ENCODE assay signal across 16 cellular contexts in genomic region chr19:51114087-51114714, GRCh38. TPM values are rescaled to one million over a fixed set of nuclear protein-coding genes. Genes with fewer than 3 reads are reported as not detected.
DNase-seq lines count a peak whose midpoint lies in the region; ATAC-seq and TF ChIP-seq lines count a peak whose summit lies in the region.
"Had no signal": no experiment of that assay in that cellular context is flagged by ENCODE, and none has a peak within 500 bp of the region (broad histone marks: within the 10 kb centered on the region; RNA-seq: fewer than 3 reads in every experiment).

No MANE protein-coding gene starts in this region.

- H3K79me2 ChIP-seq in smooth muscle cell (ENCODE audit: low read depth), result no peaks in the 10 kb centered on the region

- H3F3A ChIP-seq in smooth muscle cell (ENCODE audit: low read depth), result no peaks in the 10 kb centered on the region

- no peaks in the 10 kb centered on the region for H3K27me3 Mint-ChIP-seq in activated T-cell treated with anti-CD3 and anti-CD28 coated beads, Interleukin-2, amount 50 U/mL, for 72 hours (ENCODE audit: low read depth)
- H3K27me3 Mint-ChIP-seq in naive thymus-derived CD4-positive, alpha-beta T cell, result peaks cover 0 to 6% (median 0%) of the 10 kb centered on the region in 5 donors

- ATAC-seq in activated T-cell treated with anti-CD3 and anti-CD28 coated beads, Interleukin-2, amount 50 U/mL, for 72 hours (replicated peaks in 1 of 2), result peak; percentile 92 to 93
- peak; percentile 63 for ATAC-seq in naive thymus-derived CD4-positive, alpha-beta T cell

- H3K27ac Mint-ChIP-seq in activated T-cell treated with anti-CD3 and anti-CD28 coated beads, Interleukin-2, amount 50 U/mL, for 72 hours, result peak overlapping the region; percentile 48
- H3K27ac Mint-ChIP-seq in naive thymus-derived CD4-positive, alpha-beta T cell, result peak overlapping the region in 8 of 9 donors; percentile 48 to 82 (median 61)
- H3K27ac Mint-ChIP-seq: progenitor cell of endocrine pancreas had no signal

- DNase-seq in CD1c-positive myeloid dendritic cell (ENCODE audit: extremely low spot score) (peak; percentile 35), germinal center (ENCODE audit: low spot score) (no peak), amniotic stem cell (lab: John Stamatoyannopoulos, UW) (no peak), smooth muscle cell (lab: John Stamatoyannopoulos, UW; ENCODE audit: unreplicated experiment) (no peak)
- peak; percentile 42 to 46 for DNase-seq in activated T-cell treated with anti-CD3 and anti-CD28 coated beads, Interleukin-2, amount 50 U/mL, for 72 hours
- peak in 5 of 9 donors; percentile 26 to 66 (median 51) for DNase-seq in naive thymus-derived CD4-positive, alpha-beta T cell
- DNase-seq: BE2C; cerebellar nuclear complex; foreskin fibroblast; NCI-H1417; SHP77; stimulated activated naive CD4-positive, alpha-beta T cell treated with Interleukin-2 at 50 U/mL for 16 hours had no signal

- H3K9me3 ChIP-seq in HEK293 (ENCODE audit: control insufficient read depth, insufficient read depth, low read depth, low read length) (no peaks in the 10 kb centered on the region), smooth muscle cell (replicated peaks; ENCODE audit: low read depth) (no peaks in the 10 kb centered on the region)
- H3K9me3 ChIP-seq in naive thymus-derived CD4-positive, alpha-beta T cell (ENCODE audit: control insufficient read depth in 2 of 3, low read length in 3 of 3), result no peaks in the 10 kb centered on the region
- H3K9me3 ChIP-seq: BE2C had no signal

- H4K20me1 ChIP-seq in smooth muscle cell (ENCODE audit: low read depth), result no peaks in the 10 kb centered on the region

- H3K4me1 ChIP-seq in HEK293 (ENCODE audit: control insufficient read depth, insufficient read depth, low read length) (no peaks in the 10 kb centered on the region), smooth muscle cell (ENCODE audit: low read depth) (no peaks in the 10 kb centered on the region)
- H3K4me1 ChIP-seq in naive thymus-derived CD4-positive, alpha-beta T cell (ENCODE audit: control insufficient read depth in 2 of 2, insufficient read depth in 2 of 2, low read length in 2 of 2), result peaks cover 39 to 40% of the 10 kb centered on the region in 2 donors
- H3K4me1 ChIP-seq: BE2C had no signal

- H3K4me3 ChIP-seq in HEK293 (ENCODE audit: low read depth, low read length) (no peak overlapping the region), smooth muscle cell (no peak overlapping the region)
- no peak overlapping the region for H3K4me3 ChIP-seq in naive thymus-derived CD4-positive, alpha-beta T cell (ENCODE audit: low read length)

- H2AFZ ChIP-seq in smooth muscle cell (ENCODE audit: low read depth), result no peak overlapping the region

- H3K4me3 Mint-ChIP-seq in activated T-cell treated with anti-CD3 and anti-CD28 coated beads, Interleukin-2, amount 50 U/mL, for 72 hours, result peak overlapping the region; percentile 18 to 52
- peak overlapping the region in 7 of 10 donors; percentile 5 to 57 (median 41) for H3K4me3 Mint-ChIP-seq in naive thymus-derived CD4-positive, alpha-beta T cell

- H3K9me3 Mint-ChIP-seq in activated T-cell treated with anti-CD3 and anti-CD28 coated beads, Interleukin-2, amount 50 U/mL, for 72 hours, result no peaks in the 10 kb centered on the region
- H3K9me3 Mint-ChIP-seq in naive thymus-derived CD4-positive, alpha-beta T cell, result no peaks in the 10 kb centered on the region

- no peak overlapping the region for H3K9ac ChIP-seq in smooth muscle cell (ENCODE audit: low read depth)

- H3K4me2 ChIP-seq in smooth muscle cell, result no peak overlapping the region

- H3K27ac ChIP-seq in HEK293 (ENCODE audit: extremely low read depth, low read depth, low read length) (no peak overlapping the region), smooth muscle cell (ENCODE audit: low read depth) (no peak overlapping the region)
- peak overlapping the region; percentile 33 for H3K27ac ChIP-seq in naive thymus-derived CD4-positive, alpha-beta T cell (ENCODE audit: low read depth, low read length)

- no peaks in the 10 kb centered on the region for H3K36me3 Mint-ChIP-seq in activated T-cell treated with anti-CD3 and anti-CD28 coated beads, Interleukin-2, amount 50 U/mL, for 72 hours (ENCODE audit: insufficient read depth in 2 of 2)
- H3K36me3 Mint-ChIP-seq in naive thymus-derived CD4-positive, alpha-beta T cell, result no peaks in the 10 kb centered on the region

- CTCF ChIA-PET in HEK293 (lab: Yijun Ruan, JAX), result interaction anchor here (0.6 to 1.0 kb wide), 2 partner anchors 19 to 1987 kb away, joined by 3 to 6 read pairs; no protein-coding TSS in a partner anchor
- CTCF ChIA-PET in naive thymus-derived CD4-positive, alpha-beta T cell (lab: Charles Lee), result interaction anchor here (1.0 to 1.2 kb wide), 2 partner anchors 18 to 21 kb away, joined by 3 to 4 read pairs; no protein-coding TSS in a partner anchor

- H3K36me3 ChIP-seq in HEK293 (ENCODE audit: control insufficient read depth in 2 of 2, insufficient read depth in 1 of 2, low read length in 2 of 2), result no peaks in the 10 kb centered on the region
- H3K36me3 ChIP-seq in naive thymus-derived CD4-positive, alpha-beta T cell (ENCODE audit: control insufficient read depth in 2 of 3, insufficient read depth in 3 of 3, low read length in 3 of 3), result no peaks in the 10 kb centered on the region
- H3K36me3 ChIP-seq in smooth muscle cell (ENCODE audit: low read depth), result no peaks in the 10 kb centered on the region
- H3K36me3 ChIP-seq: BE2C had no signal

- WGBS in smooth muscle cell (ENCODE audit: low lambda C conversion rate), result 89% methylated on average over 6 of the region's 6 CpGs

- intact Hi-C loops in naive thymus-derived CD4-positive, alpha-beta T cell (cut with micrococcal nuclease), result no loop called here

- no peak for TF ChIP-seq CTCF in HEK293 (tag by site-specific recombination; IDR thresholded peaks at IDR 0.05)
- no peak for TF ChIP-seq CTCF in smooth muscle cell (IDR thresholded peaks at IDR 0.05; ENCODE audit: borderline replicate concordance, insufficient read depth, poor library complexity, severe bottlenecking)

- H3K27me3 ChIP-seq in naive thymus-derived CD4-positive, alpha-beta T cell (ENCODE audit: control insufficient read depth in 2 of 2, insufficient read depth in 2 of 2, low read length in 2 of 2), result no peaks in the 10 kb centered on the region
- H3K27me3 ChIP-seq in smooth muscle cell (ENCODE audit: low read depth), result peaks cover 10% of the 10 kb centered on the region

- peaks cover 13% of the 10 kb centered on the region for H3K4me1 Mint-ChIP-seq in activated T-cell treated with anti-CD3 and anti-CD28 coated beads, Interleukin-2, amount 50 U/mL, for 72 hours (ENCODE audit: low read depth)
- H3K4me1 Mint-ChIP-seq in naive thymus-derived CD4-positive, alpha-beta T cell, result peaks cover 5 to 26% (median 11%) of the 10 kb centered on the region in 7 donors

- POLR2A ChIA-PET in HEK293 (lab: Yijun Ruan, JAX), result no interaction called here
- POLR2A ChIA-PET in naive thymus-derived CD4-positive, alpha-beta T cell (lab: Charles Lee), result interaction anchor here (0.6 to 2.2 kb wide), 8 partner anchors 8 to 1670 kb away, joined by 3 to 9 read pairs (median 4); no protein-coding TSS in a partner anchor

TF ChIP-seq in HEK293, 187 proteins besides CTCF, POLR2A, EP300 and RAD21:
- no peak for TF ChIP-seq ZNF239 (tag by site-specific recombination; IDR thresholded peaks at IDR 0.05)
- peak; percentile 42; the same call in 1 of the 2 replicates for TF ChIP-seq PRDM1 (tag by site-specific recombination; IDR thresholded peaks at IDR 0.05)

RNA-seq across cellular contexts. Expression of gene CTU1, which starts 6.0 kb away (rescaled TPM):
- total RNA-seq in activated T-cell treated with anti-CD3 and anti-CD28 coated beads, Interleukin-2, amount 50 U/mL, for 72 hours, result 10 to 100 TPM; 10.7 to 11.9 TPM
- total RNA-seq in naive thymus-derived CD4-positive, alpha-beta T cell, result 10 to 100 TPM in 3 of 5 experiments, 1 to 10 TPM in 2; 3.3 to 11.8 (median 10.5) TPM
- polyA plus RNA-seq in naive thymus-derived CD4-positive, alpha-beta T cell, result 1 to 10 TPM; 3.0 to 6.3 TPM
- 4.7 and 5.1 TPM in 2 replicates for total RNA-seq in smooth muscle cell
- polyA plus RNA-seq in smooth muscle cell, result 9.8 and 11.2 TPM in 2 replicates

RNA-seq across cellular contexts. Expression of gene SIGLEC9, which starts 10.5 kb away (rescaled TPM):
- 1 to 10 TPM in 1 of 2 donors, under 1 TPM in 1; 0.74 to 1.6 TPM for total RNA-seq in activated T-cell treated with anti-CD3 and anti-CD28 coated beads, Interleukin-2, amount 50 U/mL, for 72 hours
- 10 to 100 TPM in 1 of 5 experiments, 1 to 10 TPM in 3, under 1 TPM in 1; 0.34 to 26.8 (median 2.2) TPM for total RNA-seq in naive thymus-derived CD4-positive, alpha-beta T cell
- polyA plus RNA-seq in naive thymus-derived CD4-positive, alpha-beta T cell, result under 1 TPM; 0.46 to 0.69 TPM
- not detected in 2 replicates for total RNA-seq in smooth muscle cell
- not detected in 2 replicates for polyA plus RNA-seq in smooth muscle cell
- total RNA-seq: myocyte, progenitor cell of endocrine pancreas had no signal

RNA-seq across cellular contexts. Expression of gene SIGLEC7, which starts 27.9 kb away (rescaled TPM):
- not detected for total RNA-seq in activated T-cell treated with anti-CD3 and anti-CD28 coated beads, Interleukin-2, amount 50 U/mL, for 72 hours
- 10 to 100 TPM in 1 of 5 experiments, under 1 TPM in 3, not detected in 1; 0.67 to 10.3 (median 0.83) TPM for total RNA-seq in naive thymus-derived CD4-positive, alpha-beta T cell
- under 1 TPM in 1 of 2 donors, not detected in 1; 0.25 TPM for polyA plus RNA-seq in naive thymus-derived CD4-positive, alpha-beta T cell
- not detected in 2 replicates for total RNA-seq in smooth muscle cell
- not detected in 2 replicates for polyA plus RNA-seq in smooth muscle cell
- total RNA-seq: myocyte, progenitor cell of endocrine pancreas had no signal

RNA-seq across cellular contexts. Expression of gene KLK14, which starts 31.5 kb away (rescaled TPM):
- total RNA-seq in activated T-cell treated with anti-CD3 and anti-CD28 coated beads, Interleukin-2, amount 50 U/mL, for 72 hours, result 1 to 10 TPM in 1 of 2 donors, under 1 TPM in 1; 0.69 to 1.2 TPM
- under 1 TPM; 0.34 to 0.92 (median 0.66) TPM for total RNA-seq in naive thymus-derived CD4-positive, alpha-beta T cell
- not detected for polyA plus RNA-seq in naive thymus-derived CD4-positive, alpha-beta T cell
- 5.5 and 12.3 TPM in 2 replicates for total RNA-seq in smooth muscle cell
- 2.0 and 7.7 TPM in 2 replicates for polyA plus RNA-seq in smooth muscle cell
- total RNA-seq: liver, myocyte had no signal

RNA-seq across cellular contexts. Expression of gene KLK13, which starts 49.3 kb away (rescaled TPM):
- not detected for total RNA-seq in activated T-cell treated with anti-CD3 and anti-CD28 coated beads, Interleukin-2, amount 50 U/mL, for 72 hours
- not detected for total RNA-seq in naive thymus-derived CD4-positive, alpha-beta T cell
- not detected for polyA plus RNA-seq in naive thymus-derived CD4-positive, alpha-beta T cell
- total RNA-seq in smooth muscle cell, result 0.72 and 1.6 TPM in 2 replicates
- polyA plus RNA-seq in smooth muscle cell, result 0.19 and 1.3 TPM in 2 replicates
- total RNA-seq: liver, myocyte had no signal
- polyA plus RNA-seq: liver had no signal

Comparison
In these comparisons a context has a peak if more than half of its experiments do, and no peak if none do; other contexts are left out.
1. DNase-seq: peak in CD1c-positive myeloid dendritic cell (single experiment), activated T-cell treated with anti-CD3 and anti-CD28 coated beads, Interleukin-2, amount 50 U/mL, for 72 hours (2 of 2) and naive thymus-derived CD4-positive, alpha-beta T cell (5 of 9); none in germinal center (single experiment), amniotic stem cell (single experiment) and smooth muscle cell (single experiment).